Comparison of ENCODE assay signal across 1 cellular context in the genomic region with DNA sequence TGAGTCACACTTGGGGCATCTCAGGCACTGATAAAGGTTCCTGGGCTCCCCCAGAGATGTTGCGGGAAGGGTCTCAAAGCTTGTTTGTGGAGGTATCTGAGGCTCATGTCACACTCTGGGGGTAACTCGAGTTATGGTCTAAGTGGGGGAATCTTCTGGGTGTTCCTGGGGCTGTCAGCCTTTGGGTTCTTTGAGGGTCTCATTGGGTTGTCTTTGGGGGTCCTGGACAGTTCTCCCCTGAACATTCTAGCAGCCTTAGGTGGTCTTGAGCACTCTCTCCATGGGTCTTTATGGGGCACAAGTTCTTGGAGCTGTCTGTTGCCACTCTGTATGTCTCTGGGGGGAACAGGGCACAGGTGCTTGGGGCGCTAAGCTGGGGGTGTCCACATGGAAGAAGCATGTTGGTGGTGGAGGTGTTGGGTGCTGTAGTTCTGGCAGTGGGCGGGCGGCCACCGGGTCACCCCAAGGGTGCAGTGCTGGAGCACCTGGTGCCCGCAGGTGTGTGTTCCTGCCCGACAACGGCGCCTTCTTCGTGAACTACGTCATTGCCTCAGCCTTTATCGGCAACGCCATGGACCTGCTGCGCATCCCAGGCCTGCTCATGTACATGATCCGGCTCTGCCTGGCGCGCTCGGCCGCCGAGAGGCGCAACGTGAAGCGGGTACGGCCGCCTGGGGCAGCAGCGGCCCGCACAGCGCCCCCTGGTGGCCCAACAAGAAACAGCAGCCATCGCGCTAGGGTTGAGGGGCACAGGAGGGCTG.
TF ChIP-seq lines count a peak whose summit lies in the region.

No MANE protein-coding gene starts in this region.

TF ChIP-seq in liver, 16 proteins besides CTCF, POLR2A, EP300 and RAD21 (continued from another document):
- TF ChIP-seq, protein P1, sequence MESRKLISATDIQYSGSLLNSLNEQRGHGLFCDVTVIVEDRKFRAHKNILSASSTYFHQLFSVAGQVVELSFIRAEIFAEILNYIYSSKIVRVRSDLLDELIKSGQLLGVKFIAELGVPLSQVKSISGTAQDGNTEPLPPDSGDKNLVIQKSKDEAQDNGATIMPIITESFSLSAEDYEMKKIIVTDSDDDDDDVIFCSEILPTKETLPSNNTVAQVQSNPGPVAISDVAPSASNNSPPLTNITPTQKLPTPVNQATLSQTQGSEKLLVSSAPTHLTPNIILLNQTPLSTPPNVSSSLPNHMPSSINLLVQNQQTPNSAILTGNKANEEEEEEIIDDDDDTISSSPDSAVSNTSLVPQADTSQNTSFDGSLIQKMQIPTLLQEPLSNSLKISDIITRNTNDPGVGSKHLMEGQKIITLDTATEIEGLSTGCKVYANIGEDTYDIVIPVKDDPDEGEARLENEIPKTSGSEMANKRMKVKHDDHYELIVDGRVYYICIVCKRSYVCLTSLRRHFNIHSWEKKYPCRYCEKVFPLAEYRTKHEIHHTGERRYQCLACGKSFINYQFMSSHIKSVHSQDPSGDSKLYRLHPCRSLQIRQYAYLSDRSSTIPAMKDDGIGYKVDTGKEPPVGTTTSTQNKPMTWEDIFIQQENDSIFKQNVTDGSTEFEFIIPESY (IDR thresholded peaks at IDR 0.05), result no peak
- TF ChIP-seq, protein P2, sequence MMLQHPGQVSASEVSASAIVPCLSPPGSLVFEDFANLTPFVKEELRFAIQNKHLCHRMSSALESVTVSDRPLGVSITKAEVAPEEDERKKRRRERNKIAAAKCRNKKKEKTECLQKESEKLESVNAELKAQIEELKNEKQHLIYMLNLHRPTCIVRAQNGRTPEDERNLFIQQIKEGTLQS (IDR thresholded peaks at IDR 0.05), result no peak
- no peak for TF ChIP-seq SP1 (IDR thresholded peaks at IDR 0.05)
